Comparison of ENCODE assay signal across 28 cellular contexts in the genomic region with DNA sequence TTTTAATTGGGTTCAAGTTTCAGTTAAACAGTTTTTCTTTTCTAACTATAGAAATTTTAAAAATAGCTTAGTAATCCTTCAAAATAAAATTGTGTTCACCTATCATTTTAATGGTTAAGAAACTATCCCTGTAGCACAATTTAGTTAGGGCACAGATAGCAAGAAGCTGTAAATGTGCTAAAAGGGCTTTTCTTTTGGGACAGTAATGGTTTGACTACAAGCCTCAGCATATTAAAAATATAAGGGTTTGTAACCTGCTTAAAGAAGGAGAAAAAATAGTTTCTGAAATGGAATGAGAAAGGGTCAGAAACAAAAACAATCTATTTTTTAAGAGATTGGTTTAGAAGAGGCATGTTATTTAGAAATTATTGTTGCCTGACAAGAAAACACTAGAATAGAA.
"Had no signal": no experiment of that assay in that cellular context is flagged by ENCODE, and none has a peak within 500 bp of the region (broad histone marks: within the 10 kb centered on the region; RNA-seq: fewer than 3 reads in every experiment).

No MANE protein-coding gene starts in this region.

- H3K9me3 ChIP-seq: colonic mucosa, esophagus squamous epithelium, gastrocnemius medialis, heart right ventricle, left lung, lower lobe of right lung, mucosa of descending colon had no signal

- H3K79me2 ChIP-seq: hepatocyte had no signal

- H3K4me1 Mint-ChIP-seq: immature natural killer cell, naive B cell had no signal

- H3K27ac ChIP-seq: colonic mucosa, epithelial cell of prostate, esophagus squamous epithelium, gastrocnemius medialis, heart right ventricle, hepatocyte, left lung, lower lobe of right lung had no signal

- H3K27ac Mint-ChIP-seq: dendritic cell treated with granulocyte-macrophage colony-stimulating factor and Interleukin-4, amounts not matched to agents 40 ng/mL and 50 ng/mL, for 4 days; effector memory CD8-positive, alpha-beta T cell; endodermal cell; immature natural killer cell had no signal

- H3K9me3 Mint-ChIP-seq: dendritic cell treated with granulocyte-macrophage colony-stimulating factor and Interleukin-4, amounts not matched to agents 40 ng/mL and 50 ng/mL, for 4 days; endodermal cell; mesothelial cell of epicardium; naive B cell had no signal

- H3K4me1 ChIP-seq: colonic mucosa, esophagus squamous epithelium, gastrocnemius medialis, left lung, lower lobe of right lung had no signal

- FAIRE-seq: endometrium, keratinocyte had no signal

- ATAC-seq: effector memory CD8-positive, alpha-beta T cell; esophagus mucosa; gastrocnemius medialis; heart right ventricle; left cardiac atrium; left lung; left ventricle myocardium superior; lower lobe of right lung; mucosa of descending colon had no signal

- H3K4me3 ChIP-seq: colonic mucosa, esophagus squamous epithelium, gastrocnemius medialis, heart right ventricle, hepatocyte, left lung, lower lobe of right lung, mucosa of descending colon had no signal

- DNase-seq: colonic mucosa; cortex of kidney; effector CD8-positive, alpha-beta T cell; effector memory CD8-positive, alpha-beta T cell; endodermal cell; erythroblast; esophagus squamous epithelium; foreskin fibroblast; foreskin melanocyte; gastrocnemius medialis; glutamatergic neuron; head of caudate nucleus; heart right ventricle; hypothalamus; immature natural killer cell; left cardiac atrium; left lung; left ventricle myocardium superior; lower lobe of right lung; mucosa of descending colon; naive B cell had no signal

- H3K4me3 Mint-ChIP-seq: dendritic cell treated with granulocyte-macrophage colony-stimulating factor and Interleukin-4, amounts not matched to agents 40 ng/mL and 50 ng/mL, for 4 days; effector memory CD8-positive, alpha-beta T cell; endodermal cell; immature natural killer cell; mesothelial cell of epicardium; naive B cell had no signal

- H3K27me3 Mint-ChIP-seq: dendritic cell treated with granulocyte-macrophage colony-stimulating factor and Interleukin-4, amounts not matched to agents 40 ng/mL and 50 ng/mL, for 4 days; effector memory CD8-positive, alpha-beta T cell; naive B cell had no signal

- H3K36me3 Mint-ChIP-seq: immature natural killer cell, mesothelial cell of epicardium, naive B cell had no signal

- H2AFZ ChIP-seq: hepatocyte had no signal

- H3K27me3 ChIP-seq: colonic mucosa, esophagus squamous epithelium, gastrocnemius medialis, heart right ventricle, hepatocyte, left lung had no signal

- H3K36me3 ChIP-seq: colonic mucosa, esophagus squamous epithelium, gastrocnemius medialis, heart right ventricle, left lung, lower lobe of right lung had no signal
